Comparison of ENCODE assay signal across 8 cellular contexts in genomic region chr6:30647802-30648460, GRCh38. TPM values are rescaled to one million over a fixed set of nuclear protein-coding genes. Genes with fewer than 3 reads are reported as not detected.
A peak's percentile ranks its signal among the peaks of the same experiment; 100 is the strongest.
DNase-seq lines count a peak whose midpoint lies in the region; ATAC-seq and TF ChIP-seq lines count a peak whose summit lies in the region.

No MANE protein-coding gene starts in this region.

- H3K9ac ChIP-seq in muscle layer of colon (ENCODE audit: low read length), result peak overlapping the region; percentile 85

- peaks cover 16% of the 10 kb centered on the region for H3K4me1 ChIP-seq in OCI-LY7 (ENCODE audit: insufficient read depth, low read length, poor library complexity, severe bottlenecking)
- peaks cover 12% of the 10 kb centered on the region for H3K4me1 ChIP-seq in effector memory CD4-positive, alpha-beta T cell (ENCODE audit: control insufficient read depth, insufficient read depth, low read length, poor library complexity, severe bottlenecking)
- peaks cover 14% of the 10 kb centered on the region for H3K4me1 ChIP-seq in muscle layer of colon (ENCODE audit: insufficient read depth, low read length)

- H3K4me2 ChIP-seq in OCI-LY7 (ENCODE audit: low read length), result peak overlapping the region; percentile 94

- no peaks in the 10 kb centered on the region for H3K9me2 ChIP-seq in OCI-LY7 (ENCODE audit: insufficient read depth, low read length)

- POLR2A ChIA-PET in OCI-LY7 (lab: Charles Lee), result interaction anchor here (0.6 to 1.0 kb wide), 2 partner anchors 12 to 68 kb away, joined by 3 read pairs; no protein-coding TSS in a partner anchor

- H3K36me3 ChIP-seq in OCI-LY7 (ENCODE audit: insufficient read depth, low read length), result peaks cover 36% of the 10 kb centered on the region
- H3K36me3 ChIP-seq in effector memory CD4-positive, alpha-beta T cell (ENCODE audit: control insufficient read depth, insufficient read depth, low read length), result peaks cover 22% of the 10 kb centered on the region
- peaks cover 25% of the 10 kb centered on the region for H3K36me3 ChIP-seq in muscle layer of colon (ENCODE audit: insufficient read depth, low read length)

- H4K20me1 ChIP-seq in OCI-LY7 (ENCODE audit: insufficient read depth, low read length), result no peaks in the 10 kb centered on the region; the same call in 1 of the 2 replicates

- CTCF ChIA-PET in OCI-LY7 (lab: Charles Lee; ENCODE audit: unreplicated experiment), result no interaction called here

- H3K4me3 ChIP-seq in OCI-LY7 (ENCODE audit: low read depth, low read length, poor library complexity, severe bottlenecking), result peak overlapping the region; percentile 93
- peak overlapping the region; percentile 91 for H3K4me3 ChIP-seq in effector memory CD4-positive, alpha-beta T cell (ENCODE audit: insufficient read depth, low read depth, low read length, poor library complexity, severe bottlenecking)
- H3K4me3 ChIP-seq in muscle layer of colon (ENCODE audit: low read depth in 1 of 2, low read length in 2 of 2), result peak overlapping the region; percentile 72 to 86

- intact Hi-C loops in OCI-LY7 (cut with micrococcal nuclease; ENCODE audit: unreplicated experiment), result loop anchor here (1.0 kb wide), 2 partner anchors 31 to 72 kb away; partner anchors contain the start of genes MRPS18B, PPP1R10 and TUBB

- no peaks in the 10 kb centered on the region for H3K27me3 ChIP-seq in effector memory CD4-positive, alpha-beta T cell (replicated peaks; ENCODE audit: control insufficient read depth, insufficient read depth, low read length, poor library complexity, severe bottlenecking)
- H3K27me3 ChIP-seq in muscle layer of colon (ENCODE audit: control insufficient read depth in 1 of 2, insufficient read depth in 2 of 2, low read length in 2 of 2), result no peaks in the 10 kb centered on the region

- peak overlapping the region; percentile 63; the same call in 1 of the 2 replicates for H2AFZ ChIP-seq in OCI-LY7 (ENCODE audit: low read length)

- peak; percentile 65 for DNase-seq in stimulated activated CD8-positive, alpha-beta memory T cell treated with anti-CD3 and anti-CD28 coated beads, Interleukin-4, amount 100 ng/mL, for 24 hours (ENCODE audit: low read depth)
- no peak for DNase-seq in stimulated activated CD8-positive, alpha-beta memory T cell treated with anti-CD3 and anti-CD28 coated beads, Interleukin-4, amount 100 ng/mL, for 48 hours
- DNase-seq in OCI-LY7 (ENCODE audit: low spot score), result no peak
- DNase-seq in effector memory CD4-positive, alpha-beta T cell, result no peak
- no peak for DNase-seq in activated CD8-positive, alpha-beta memory T cell treated with anti-CD3 and anti-CD28 coated beads for 24 hours

- TF ChIP-seq CTCF in OCI-LY7 (conservative IDR thresholded peaks at IDR 0.05; ENCODE audit: low read length), result no peak

- H3K27ac ChIP-seq in OCI-LY7 (ENCODE audit: low read depth, low read length, poor library complexity, severe bottlenecking) (peak overlapping the region; percentile 77), muscle layer of colon (ENCODE audit: low read depth, low read length) (peak overlapping the region; percentile 98)
- peak overlapping the region; percentile 94 for H3K27ac ChIP-seq in effector memory CD4-positive, alpha-beta T cell (ENCODE audit: insufficient read depth, low read length, poor library complexity, severe bottlenecking)

- H3K79me2 ChIP-seq in OCI-LY7 (ENCODE audit: insufficient read depth, low read depth, low read length), result peaks cover 29% of the 10 kb centered on the region; the same call in 1 of the 2 replicates

- ATAC-seq in HG02678 (IDR thresholded peaks at IDR 0.05; ENCODE audit: unreplicated experiment), result no peak
- ATAC-seq in HG02610 (IDR thresholded peaks at IDR 0.05; ENCODE audit: unreplicated experiment), result no peak

- BruUV-seq in OCI-LY7 (replicated peaks; lab: Mats Ljungman, UMichigan), result TSS peak; percentile 59

- H3K9me3 ChIP-seq in OCI-LY7 (ENCODE audit: low read length), result no peaks in the 10 kb centered on the region
- H3K9me3 ChIP-seq in effector memory CD4-positive, alpha-beta T cell (ENCODE audit: control insufficient read depth, low read length), result no peaks in the 10 kb centered on the region
- no peaks in the 10 kb centered on the region for H3K9me3 ChIP-seq in muscle layer of colon (ENCODE audit: low read length)

RNA-seq across cellular contexts. Expression of gene C6orf136, which starts 1.0 kb away (rescaled TPM):
- total RNA-seq in OCI-LY7 (2014; rRNA removed; shearing (Covaris generic)), result 9.1 and 14.7 TPM in 2 replicates
- total RNA-seq in OCI-LY7 (2022), result 26.7 and 29.5 TPM in 2 replicates

RNA-seq across cellular contexts. Expression of gene ATAT1, which starts 21.3 kb away (rescaled TPM):
- total RNA-seq in OCI-LY7 (2014; rRNA removed; shearing (Covaris generic)), result 4.7 and 10.4 TPM in 2 replicates
- 17.8 and 19.6 TPM in 2 replicates for total RNA-seq in OCI-LY7 (2022)

RNA-seq across cellular contexts. Expression of gene DHX16, which starts 24.9 kb away (rescaled TPM):
- 27.1 and 30.5 TPM in 2 replicates for total RNA-seq in OCI-LY7 (2014; rRNA removed; shearing (Covaris generic))
- total RNA-seq in OCI-LY7 (2022), result 32.1 and 37.5 TPM in 2 replicates

RNA-seq across cellular contexts. Expression of gene MRPS18B, which starts 30.3 kb away (rescaled TPM):
- total RNA-seq in OCI-LY7 (2014; rRNA removed; shearing (Covaris generic)), result 44.2 and 59.0 TPM in 2 replicates
- 77.3 and 79.6 TPM in 2 replicates for total RNA-seq in OCI-LY7 (2022)

RNA-seq across cellular contexts. Expression of gene PPP1R10, which starts 30.9 kb away (rescaled TPM):
- 103 and 126 TPM in 2 replicates for total RNA-seq in OCI-LY7 (2014; rRNA removed; shearing (Covaris generic))
- 150 and 155 TPM in 2 replicates for total RNA-seq in OCI-LY7 (2022)
